Comparison of ENCODE assay signal across 13 cellular contexts in the genomic region with DNA sequence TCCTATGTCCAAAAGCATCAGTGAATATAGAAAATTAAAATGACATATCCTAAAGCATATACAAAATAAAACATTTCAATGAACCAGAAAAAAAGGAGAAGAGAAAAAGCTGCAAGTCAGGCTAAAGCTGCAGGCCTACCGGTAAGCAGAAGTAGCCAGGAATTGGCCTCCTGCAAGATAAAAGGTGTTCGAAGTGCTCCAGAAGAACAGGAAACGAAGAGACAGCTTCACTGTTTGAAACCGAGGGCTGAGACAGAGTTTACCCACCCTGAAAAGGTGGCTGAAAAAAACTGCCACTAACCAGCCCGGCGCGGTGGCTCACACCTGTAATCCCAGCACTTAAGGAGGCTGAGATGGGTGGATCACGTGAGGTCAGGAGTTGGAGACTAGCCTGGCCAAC. TPM values are rescaled to one million over a fixed set of nuclear protein-coding genes. Genes with fewer than 3 reads are reported as not detected.
DNase-seq lines count a peak whose midpoint lies in the region; ATAC-seq, FAIRE-seq and TF ChIP-seq lines count a peak whose summit lies in the region.
"Had no signal": no experiment of that assay in that cellular context is flagged by ENCODE, and none has a peak within 500 bp of the region (broad histone marks: within the 10 kb centered on the region; RNA-seq: fewer than 3 reads in every experiment).

No MANE protein-coding gene starts in this region.

- 0 out of 2 replicates have a peak overlapping the region, but pooled peaks have one; percentile 16 for H3K4me3 Mint-ChIP-seq in WTC11
- H3K4me3 Mint-ChIP-seq: nephron had no signal

- H3K4me1 Mint-ChIP-seq in WTC11: peaks cover 43% of the 10 kb centered on the region
- H3K4me1 Mint-ChIP-seq: nephron had no signal

- H3K9me3 Mint-ChIP-seq in WTC11: no peaks in the 10 kb centered on the region
- H3K9me3 Mint-ChIP-seq: nephron had no signal

- DNase-seq in AML-193 (lab: John Stamatoyannopoulos, UW) (peak; percentile 12 to 28), GM18507 (ENCODE audit: extremely low spot score, insufficient read length, low read depth) (no peak), WTC11 (ENCODE audit: low spot score) (no peak), HK-2 (ENCODE audit: unreplicated experiment) (no peak)
- DNase-seq: Caco-2, NCI-H1694 treated with DMSO at 0.1 percent for 48 hours, transverse colon had no signal

- CTCF ChIA-PET in WTC11 (lab: Charles Lee): interaction anchor here (0.6 to 1.4 kb wide), 5 partner anchors 18 to 298 kb away, joined by 3 to 6 read pairs (median 4); no protein-coding TSS in a partner anchor

- H3K27ac Mint-ChIP-seq in WTC11: peak overlapping the region; percentile 54; the same call in 1 of the 2 replicates
- H3K27ac Mint-ChIP-seq: nephron had no signal

- TF ChIP-seq CTCF in WTC11 (IDR thresholded peaks at IDR 0.05): no peak

- 0 out of 2 replicates have a peak, but pooled peaks cover 4% of the 10 kb centered on the region for H3K36me3 Mint-ChIP-seq in WTC11

- ATAC-seq in HG03064 (IDR thresholded peaks at IDR 0.05; ENCODE audit: low read depth, unreplicated experiment) (peak; percentile 52), WTC11 (peak; percentile 36), HG03565 (IDR thresholded peaks at IDR 0.05; ENCODE audit: unreplicated experiment) (no peak), GM21825 (IDR thresholded peaks at IDR 0.05; ENCODE audit: unreplicated experiment) (no peak), esophagus mucosa (no peak)

- FAIRE-seq in GM18507 (lab: Jason Lieb, UNC): peak; percentile 74
- FAIRE-seq: colon had no signal

- H3K27me3 Mint-ChIP-seq in WTC11 (ENCODE audit: low read depth): no peaks in the 10 kb centered on the region

- POLR2A ChIA-PET in WTC11 (lab: Charles Lee): no interaction called here

TF ChIP-seq in WTC11, 78 proteins besides CTCF, POLR2A, EP300 and RAD21 (continues in another document):
- TF ChIP-seq, protein P1, sequence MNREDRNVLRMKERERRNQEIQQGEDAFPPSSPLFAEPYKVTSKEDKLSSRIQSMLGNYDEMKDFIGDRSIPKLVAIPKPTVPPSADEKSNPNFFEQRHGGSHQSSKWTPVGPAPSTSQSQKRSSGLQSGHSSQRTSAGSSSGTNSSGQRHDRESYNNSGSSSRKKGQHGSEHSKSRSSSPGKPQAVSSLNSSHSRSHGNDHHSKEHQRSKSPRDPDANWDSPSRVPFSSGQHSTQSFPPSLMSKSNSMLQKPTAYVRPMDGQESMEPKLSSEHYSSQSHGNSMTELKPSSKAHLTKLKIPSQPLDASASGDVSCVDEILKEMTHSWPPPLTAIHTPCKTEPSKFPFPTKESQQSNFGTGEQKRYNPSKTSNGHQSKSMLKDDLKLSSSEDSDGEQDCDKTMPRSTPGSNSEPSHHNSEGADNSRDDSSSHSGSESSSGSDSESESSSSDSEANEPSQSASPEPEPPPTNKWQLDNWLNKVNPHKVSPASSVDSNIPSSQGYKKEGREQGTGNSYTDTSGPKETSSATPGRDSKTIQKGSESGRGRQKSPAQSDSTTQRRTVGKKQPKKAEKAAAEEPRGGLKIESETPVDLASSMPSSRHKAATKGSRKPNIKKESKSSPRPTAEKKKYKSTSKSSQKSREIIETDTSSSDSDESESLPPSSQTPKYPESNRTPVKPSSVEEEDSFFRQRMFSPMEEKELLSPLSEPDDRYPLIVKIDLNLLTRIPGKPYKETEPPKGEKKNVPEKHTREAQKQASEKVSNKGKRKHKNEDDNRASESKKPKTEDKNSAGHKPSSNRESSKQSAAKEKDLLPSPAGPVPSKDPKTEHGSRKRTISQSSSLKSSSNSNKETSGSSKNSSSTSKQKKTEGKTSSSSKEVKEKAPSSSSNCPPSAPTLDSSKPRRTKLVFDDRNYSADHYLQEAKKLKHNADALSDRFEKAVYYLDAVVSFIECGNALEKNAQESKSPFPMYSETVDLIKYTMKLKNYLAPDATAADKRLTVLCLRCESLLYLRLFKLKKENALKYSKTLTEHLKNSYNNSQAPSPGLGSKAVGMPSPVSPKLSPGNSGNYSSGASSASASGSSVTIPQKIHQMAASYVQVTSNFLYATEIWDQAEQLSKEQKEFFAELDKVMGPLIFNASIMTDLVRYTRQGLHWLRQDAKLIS (CRISPR knock-in tag; IDR thresholded peaks at IDR 0.05; ENCODE audit: borderline replicate concordance): no peak
- TF ChIP-seq, protein P2, sequence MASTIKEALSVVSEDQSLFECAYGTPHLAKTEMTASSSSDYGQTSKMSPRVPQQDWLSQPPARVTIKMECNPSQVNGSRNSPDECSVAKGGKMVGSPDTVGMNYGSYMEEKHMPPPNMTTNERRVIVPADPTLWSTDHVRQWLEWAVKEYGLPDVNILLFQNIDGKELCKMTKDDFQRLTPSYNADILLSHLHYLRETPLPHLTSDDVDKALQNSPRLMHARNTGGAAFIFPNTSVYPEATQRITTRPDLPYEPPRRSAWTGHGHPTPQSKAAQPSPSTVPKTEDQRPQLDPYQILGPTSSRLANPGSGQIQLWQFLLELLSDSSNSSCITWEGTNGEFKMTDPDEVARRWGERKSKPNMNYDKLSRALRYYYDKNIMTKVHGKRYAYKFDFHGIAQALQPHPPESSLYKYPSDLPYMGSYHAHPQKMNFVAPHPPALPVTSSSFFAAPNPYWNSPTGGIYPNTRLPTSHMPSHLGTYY (CRISPR knock-in tag; IDR thresholded peaks at IDR 0.05): no peak
- TF ChIP-seq MXD4 (CRISPR knock-in tag; IDR thresholded peaks at IDR 0.05; ENCODE audit: borderline replicate concordance): no peak
- no peak for TF ChIP-seq PRRX2 (CRISPR knock-in tag; IDR thresholded peaks at IDR 0.05)
- TF ChIP-seq ETV6 (CRISPR knock-in tag; IDR thresholded peaks at IDR 0.05): no peak
- no peak for TF ChIP-seq ZNF219 (CRISPR knock-in tag; IDR thresholded peaks at IDR 0.05; ENCODE audit: borderline replicate concordance)
- TF ChIP-seq NR3C1 (CRISPR knock-in tag; conservative IDR thresholded peaks at IDR 0.05; ENCODE audit: low read depth): no peak
- no peak for TF ChIP-seq GTF2I (CRISPR knock-in tag; conservative IDR thresholded peaks at IDR 0.05)
- TF ChIP-seq, protein P3, sequence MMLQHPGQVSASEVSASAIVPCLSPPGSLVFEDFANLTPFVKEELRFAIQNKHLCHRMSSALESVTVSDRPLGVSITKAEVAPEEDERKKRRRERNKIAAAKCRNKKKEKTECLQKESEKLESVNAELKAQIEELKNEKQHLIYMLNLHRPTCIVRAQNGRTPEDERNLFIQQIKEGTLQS (CRISPR knock-in tag; conservative IDR thresholded peaks at IDR 0.05): no peak
- TF ChIP-seq, protein P4, sequence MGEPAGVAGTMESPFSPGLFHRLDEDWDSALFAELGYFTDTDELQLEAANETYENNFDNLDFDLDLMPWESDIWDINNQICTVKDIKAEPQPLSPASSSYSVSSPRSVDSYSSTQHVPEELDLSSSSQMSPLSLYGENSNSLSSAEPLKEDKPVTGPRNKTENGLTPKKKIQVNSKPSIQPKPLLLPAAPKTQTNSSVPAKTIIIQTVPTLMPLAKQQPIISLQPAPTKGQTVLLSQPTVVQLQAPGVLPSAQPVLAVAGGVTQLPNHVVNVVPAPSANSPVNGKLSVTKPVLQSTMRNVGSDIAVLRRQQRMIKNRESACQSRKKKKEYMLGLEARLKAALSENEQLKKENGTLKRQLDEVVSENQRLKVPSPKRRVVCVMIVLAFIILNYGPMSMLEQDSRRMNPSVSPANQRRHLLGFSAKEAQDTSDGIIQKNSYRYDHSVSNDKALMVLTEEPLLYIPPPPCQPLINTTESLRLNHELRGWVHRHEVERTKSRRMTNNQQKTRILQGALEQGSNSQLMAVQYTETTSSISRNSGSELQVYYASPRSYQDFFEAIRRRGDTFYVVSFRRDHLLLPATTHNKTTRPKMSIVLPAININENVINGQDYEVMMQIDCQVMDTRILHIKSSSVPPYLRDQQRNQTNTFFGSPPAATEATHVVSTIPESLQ (CRISPR knock-in tag; IDR thresholded peaks at IDR 0.05): no peak
- TF ChIP-seq ZNF138 (CRISPR knock-in tag; conservative IDR thresholded peaks at IDR 0.05): no peak
- TF ChIP-seq, protein P5, sequence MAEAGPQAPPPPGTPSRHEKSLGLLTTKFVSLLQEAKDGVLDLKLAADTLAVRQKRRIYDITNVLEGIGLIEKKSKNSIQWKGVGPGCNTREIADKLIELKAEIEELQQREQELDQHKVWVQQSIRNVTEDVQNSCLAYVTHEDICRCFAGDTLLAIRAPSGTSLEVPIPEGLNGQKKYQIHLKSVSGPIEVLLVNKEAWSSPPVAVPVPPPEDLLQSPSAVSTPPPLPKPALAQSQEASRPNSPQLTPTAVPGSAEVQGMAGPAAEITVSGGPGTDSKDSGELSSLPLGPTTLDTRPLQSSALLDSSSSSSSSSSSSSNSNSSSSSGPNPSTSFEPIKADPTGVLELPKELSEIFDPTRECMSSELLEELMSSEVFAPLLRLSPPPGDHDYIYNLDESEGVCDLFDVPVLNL (CRISPR knock-in tag; IDR thresholded peaks at IDR 0.05; ENCODE audit: borderline replicate concordance, low read depth): no peak
- TF ChIP-seq JAZF1 (CRISPR knock-in tag; IDR thresholded peaks at IDR 0.05): no peak
- TF ChIP-seq, protein P6, sequence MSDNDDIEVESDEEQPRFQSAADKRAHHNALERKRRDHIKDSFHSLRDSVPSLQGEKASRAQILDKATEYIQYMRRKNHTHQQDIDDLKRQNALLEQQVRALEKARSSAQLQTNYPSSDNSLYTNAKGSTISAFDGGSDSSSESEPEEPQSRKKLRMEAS (CRISPR knock-in tag; IDR thresholded peaks at IDR 0.05): no peak
- TF ChIP-seq SOX15 (CRISPR knock-in tag; IDR thresholded peaks at IDR 0.05): no peak
- TF ChIP-seq, protein P7, sequence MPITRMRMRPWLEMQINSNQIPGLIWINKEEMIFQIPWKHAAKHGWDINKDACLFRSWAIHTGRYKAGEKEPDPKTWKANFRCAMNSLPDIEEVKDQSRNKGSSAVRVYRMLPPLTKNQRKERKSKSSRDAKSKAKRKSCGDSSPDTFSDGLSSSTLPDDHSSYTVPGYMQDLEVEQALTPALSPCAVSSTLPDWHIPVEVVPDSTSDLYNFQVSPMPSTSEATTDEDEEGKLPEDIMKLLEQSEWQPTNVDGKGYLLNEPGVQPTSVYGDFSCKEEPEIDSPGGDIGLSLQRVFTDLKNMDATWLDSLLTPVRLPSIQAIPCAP (CRISPR knock-in tag; IDR thresholded peaks at IDR 0.05): no peak
- no peak for TF ChIP-seq NR2C2 (CRISPR knock-in tag; IDR thresholded peaks at IDR 0.05)

RNA-seq across cellular contexts. Expression of a gene that starts 37.4 kb away (rescaled TPM):
- total RNA-seq in WTC11 (2021) (55.7 to 60.8 TPM (median 57.2 TPM) in 3 replicates), esophagus mucosa (12.9 TPM)

RNA-seq across cellular contexts. Expression of a gene that starts 37.5 kb away (rescaled TPM):
- 19.3 to 21.5 TPM (median 20.9 TPM) in 3 replicates for total RNA-seq in WTC11 (2021)
- total RNA-seq in esophagus mucosa: 8.4 TPM

RNA-seq across cellular contexts. Expression of a gene that starts 54.6 kb away (rescaled TPM):
- total RNA-seq in WTC11 (2021): 3.9 to 6.1 TPM (median 3.9 TPM) in 3 replicates
- 0.68 TPM for total RNA-seq in esophagus mucosa

Comparison
In these comparisons a context has a peak if more than half of its experiments do, and no peak if none do; other contexts are left out.
1. DNase-seq: peak in AML-193 (2 of 2); none in GM18507 (single experiment), WTC11 (single experiment) and HK-2 (single experiment).
2. ATAC-seq: peak in HG03064 (single experiment) and WTC11 (single experiment); none in HG03565 (single experiment), GM21825 (single experiment) and esophagus mucosa (single experiment).